ENCODE assay signal across 1 cellular context in genomic region chr20:35369804-35370203, GRCh38.
TF ChIP-seq lines count a peak whose summit lies in the region.

No MANE protein-coding gene starts in this region.

TF ChIP-seq in HepG2, 621 proteins besides CTCF, POLR2A, EP300 and RAD21:
- TF ChIP-seq ZNF652 (CRISPR knock-in tag; IDR thresholded peaks at IDR 0.05; ENCODE audit: borderline replicate concordance, low read depth) (peak; percentile 94), ZNF674 (CRISPR knock-in tag; IDR thresholded peaks at IDR 0.05; ENCODE audit: low read depth) (no peak), EED (CRISPR knock-in tag; IDR thresholded peaks at IDR 0.05) (no peak), ZC3H13 (CRISPR knock-in tag; IDR thresholded peaks at IDR 0.05) (no peak), RBM39 (IDR thresholded peaks at IDR 0.05; ENCODE audit: low read depth, low read length, poor library complexity, severe bottlenecking) (no peak), CHD4 (IDR thresholded peaks at IDR 0.05; ENCODE audit: borderline replicate concordance, low read length) (no peak), MAFF (IDR thresholded peaks at IDR 0.05; ENCODE audit: low read depth, low read length) (peak; percentile 40; the same call in 1 of the 2 replicates), REXO4 (CRISPR knock-in tag; IDR thresholded peaks at IDR 0.05; ENCODE audit: borderline replicate concordance) (no peak), ZNF225 (CRISPR knock-in tag; IDR thresholded peaks at IDR 0.05) (no peak), STAG1 (CRISPR knock-in tag; IDR thresholded peaks at IDR 0.05) (no peak), MAFK (conservative IDR thresholded peaks at IDR 0.05 in 1 of 2, IDR thresholded peaks at IDR 0.05 in 1 of 2; ENCODE audit: low read length in 2 of 2) (peak; percentile 35 to 36; a peak in 1 of 4 replicates)
